17 cellular contexts compared by ENCODE assay signal in the genomic region with DNA sequence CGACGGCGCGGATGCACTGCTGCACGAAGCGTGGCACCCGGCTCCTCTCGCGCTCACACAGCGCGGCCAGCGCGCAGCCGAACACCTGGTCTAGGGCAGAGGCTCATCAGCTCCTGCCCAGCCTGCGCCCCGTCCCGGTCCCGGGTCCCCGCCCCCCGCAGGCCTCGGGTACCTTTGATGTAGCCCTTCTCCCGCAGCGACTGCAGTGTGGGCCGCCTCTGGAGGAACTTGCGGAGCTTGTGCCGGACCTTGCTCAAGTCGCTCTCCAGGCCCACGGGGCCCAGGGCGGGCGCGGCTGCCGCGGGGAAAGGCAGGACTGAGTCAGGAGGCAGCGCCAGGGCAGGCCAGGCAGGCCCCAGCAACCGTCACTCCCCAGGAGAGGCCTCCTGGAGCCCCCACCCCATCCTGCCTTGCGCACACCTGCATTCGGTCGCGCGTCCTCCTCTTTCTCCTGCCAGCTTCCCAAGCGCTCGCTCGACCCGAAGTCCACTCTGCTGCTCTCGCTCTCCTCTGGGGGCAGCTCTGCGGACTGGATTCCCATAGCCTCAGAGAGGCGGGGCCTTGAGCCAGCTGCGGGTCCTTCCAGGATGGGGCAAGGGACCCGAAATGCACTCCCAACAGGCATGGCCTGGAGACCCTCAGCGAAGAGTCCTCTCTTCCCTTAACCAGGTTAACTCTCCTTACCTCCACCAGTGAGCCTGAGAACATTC.
"Had no signal": no experiment of that assay in that cellular context is flagged by ENCODE, and none has a peak within 500 bp of the region (broad histone marks: within the 10 kb centered on the region; RNA-seq: fewer than 3 reads in every experiment).

No MANE protein-coding gene starts in this region.

- H3K9me3 ChIP-seq: breast epithelium, gastrocnemius medialis had no signal

- H3K36me3 ChIP-seq: breast epithelium, gastrocnemius medialis had no signal

- H3K27ac Mint-ChIP-seq: activated B cell treated with CpG ODN at 0.5 μM for 24 hours; activated CD8-positive, alpha-beta T cell treated with anti-CD3 and anti-CD28 coated beads for 36 hours; activated naive CD4-positive, alpha-beta T cell treated with anti-CD3 and anti-CD28 coated beads, Interleukin-2, amount 10 ng/mL, durations not matched to agents 7 days and 5 days; type B pancreatic cell had no signal

- H3K4me1 ChIP-seq: breast epithelium had no signal

- H3K4me1 Mint-ChIP-seq: activated B cell treated with CpG ODN at 0.5 μM for 24 hours; activated naive CD4-positive, alpha-beta T cell treated with anti-CD3 and anti-CD28 coated beads, Interleukin-2, amount 10 ng/mL, durations not matched to agents 7 days and 5 days had no signal

- H3K27me3 ChIP-seq: breast epithelium, gastrocnemius medialis had no signal

- H3K9me3 Mint-ChIP-seq: activated B cell treated with CpG ODN at 0.5 μM for 24 hours; activated CD8-positive, alpha-beta T cell treated with anti-CD3 and anti-CD28 coated beads for 36 hours; activated naive CD4-positive, alpha-beta T cell treated with anti-CD3 and anti-CD28 coated beads, Interleukin-2, amount 10 ng/mL, durations not matched to agents 7 days and 5 days; activated T-cell treated with anti-CD3 and anti-CD28 coated beads, Interleukin-2, amount 50 U/mL, for 4 hours; naive thymus-derived CD4-positive, alpha-beta T cell; type B pancreatic cell had no signal

- H3K4me3 ChIP-seq: gastrocnemius medialis had no signal

- DNase-seq: activated B cell treated with CpG ODN at 0.5 μM for 24 hours; activated CD4-positive, alpha-beta T cell treated with anti-CD3 and anti-CD28 coated beads for 48 hours; activated CD8-positive, alpha-beta T cell treated with anti-CD3 and anti-CD28 coated beads for 36 hours; activated naive CD4-positive, alpha-beta T cell treated with anti-CD3 and anti-CD28 coated beads, Interleukin-2, amount 10 ng/mL, durations not matched to agents 7 days and 5 days; activated T-cell treated with anti-CD3 and anti-CD28 coated beads, Interleukin-2, amount 50 U/mL, for 4 hours; gastrocnemius medialis; mammary epithelial cell; naive thymus-derived CD4-positive, alpha-beta T cell; retina; stimulated activated CD4-positive, alpha-beta T cell treated with anti-CD3 and anti-CD28 coated beads, Interleukin-12 subunit alpha, Interleukin-12 subunit beta, amount 100 ng/mL, for 4 hours; stimulated activated CD4-positive, alpha-beta T cell treated with anti-CD3 and anti-CD28 coated beads, Interleukin-1b, Interleukin-23, amount 100 ng/mL, for 48 hours; stimulated activated CD8-positive, alpha-beta memory T cell treated with anti-CD3 and anti-CD28 coated beads, Interleukin-4, amount 100 ng/mL, for 48 hours; stimulated activated naive CD4-positive, alpha-beta T cell treated with Interleukin-2 at 50 U/mL for 16 hours had no signal

- H3K4me3 Mint-ChIP-seq: activated B cell treated with CpG ODN at 0.5 μM for 24 hours; activated CD8-positive, alpha-beta T cell treated with anti-CD3 and anti-CD28 coated beads for 36 hours; activated naive CD4-positive, alpha-beta T cell treated with anti-CD3 and anti-CD28 coated beads, Interleukin-2, amount 10 ng/mL, durations not matched to agents 7 days and 5 days; activated T-cell treated with anti-CD3 and anti-CD28 coated beads, Interleukin-2, amount 50 U/mL, for 4 hours; naive thymus-derived CD4-positive, alpha-beta T cell; type B pancreatic cell had no signal

- H3K27me3 Mint-ChIP-seq: activated B cell treated with CpG ODN at 0.5 μM for 24 hours; activated CD8-positive, alpha-beta T cell treated with anti-CD3 and anti-CD28 coated beads for 36 hours; naive thymus-derived CD4-positive, alpha-beta T cell had no signal

- H3K27ac ChIP-seq: breast epithelium, coronary artery, gastrocnemius medialis had no signal

- ATAC-seq: activated CD8-positive, alpha-beta T cell treated with anti-CD3 and anti-CD28 coated beads for 36 hours; activated T-cell treated with anti-CD3 and anti-CD28 coated beads, Interleukin-2, amount 50 U/mL, for 4 hours; gastrocnemius medialis; left lobe of liver; naive thymus-derived CD4-positive, alpha-beta T cell had no signal
